Comparison of ENCODE assay signal across 16 cellular contexts in the genomic region with DNA sequence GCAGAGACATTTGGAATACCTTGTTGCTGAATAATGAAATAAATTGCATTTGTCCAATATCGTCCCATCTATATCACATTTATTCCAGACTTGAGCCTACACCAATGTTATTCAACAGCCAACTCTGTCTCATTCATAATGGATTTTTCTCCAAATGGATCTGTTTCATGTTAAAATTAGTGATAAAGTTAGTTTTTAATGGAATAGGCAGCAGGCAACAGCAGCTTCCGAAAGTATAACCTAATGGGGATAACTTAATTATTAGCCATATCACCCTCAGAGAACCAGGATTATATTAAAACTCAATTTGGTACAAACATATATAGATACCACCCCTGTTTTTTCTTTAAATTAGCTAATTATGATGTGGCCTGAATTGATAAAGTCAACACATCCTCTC.
DNase-seq lines count a peak whose midpoint lies in the region; ATAC-seq and TF ChIP-seq lines count a peak whose summit lies in the region.
"Had no signal": no experiment of that assay in that cellular context is flagged by ENCODE, and none has a peak within 500 bp of the region (broad histone marks: within the 10 kb centered on the region; RNA-seq: fewer than 3 reads in every experiment).

No MANE protein-coding gene starts in this region.

- no peaks in the 10 kb centered on the region for H3K9me3 Mint-ChIP-seq in activated T-cell treated with anti-CD3 and anti-CD28 coated beads, Interleukin-2, amount 50 U/mL, for 72 hours
- H3K9me3 Mint-ChIP-seq in T-cell = no peaks in the 10 kb centered on the region
- no peaks in the 10 kb centered on the region for H3K9me3 Mint-ChIP-seq in immature natural killer cell
- H3K9me3 Mint-ChIP-seq: CD14-positive monocyte, GM23338, IgD-negative memory B cell had no signal

- no peaks in the 10 kb centered on the region for H3K27me3 Mint-ChIP-seq in activated T-cell treated with anti-CD3 and anti-CD28 coated beads, Interleukin-2, amount 50 U/mL, for 72 hours (ENCODE audit: low read depth)
- H3K27me3 Mint-ChIP-seq in T-cell (no peaks in the 10 kb centered on the region), immature natural killer cell (ENCODE audit: low read depth in 3 of 3) (peaks cover 0 to 12% (median 8%) of the 10 kb centered on the region in 3 donors)
- H3K27me3 Mint-ChIP-seq: IgD-negative memory B cell had no signal

- no peaks in the 10 kb centered on the region for H3K27me3 ChIP-seq in breast epithelium

- H3K27ac ChIP-seq in breast epithelium = no peak overlapping the region
- H3K27ac ChIP-seq: 22Rv1 had no signal

- no peaks in the 10 kb centered on the region for H3K9me3 ChIP-seq in breast epithelium
- H3K9me3 ChIP-seq: Caco-2 had no signal

- H3K4me1 ChIP-seq in breast epithelium = no peaks in the 10 kb centered on the region

- H3K36me3 ChIP-seq in breast epithelium = no peaks in the 10 kb centered on the region

- H3K36me3 Mint-ChIP-seq in activated T-cell treated with anti-CD3 and anti-CD28 coated beads, Interleukin-2, amount 50 U/mL, for 72 hours (ENCODE audit: insufficient read depth in 2 of 2) = no peaks in the 10 kb centered on the region
- peaks cover 36% of the 10 kb centered on the region for H3K36me3 Mint-ChIP-seq in T-cell
- H3K36me3 Mint-ChIP-seq in immature natural killer cell = no peaks in the 10 kb centered on the region
- H3K36me3 Mint-ChIP-seq: CD14-positive monocyte had no signal

- CTCF ChIA-PET in T-cell (lab: Charles Lee) = interaction anchor here (0.5 to 2.0 kb wide), 5 partner anchors 11 to 1523 kb away, joined by 4 to 12 read pairs (median 8); no protein-coding TSS in a partner anchor

- ATAC-seq in activated T-cell treated with anti-CD3 and anti-CD28 coated beads, Interleukin-2, amount 50 U/mL, for 72 hours (replicated peaks in 1 of 2) = no peak
- ATAC-seq in T-cell (replicated peaks in 1 of 4) = no peak
- ATAC-seq: GM23338 had no signal

- no peak for TF ChIP-seq POLR2A in breast epithelium (IDR thresholded peaks at IDR 0.05)

- H3K4me1 Mint-ChIP-seq in activated T-cell treated with anti-CD3 and anti-CD28 coated beads, Interleukin-2, amount 50 U/mL, for 72 hours (ENCODE audit: low read depth) = peaks cover 60% of the 10 kb centered on the region
- H3K4me1 Mint-ChIP-seq in T-cell (peaks cover 76 to 85% (median 82%) of the 10 kb centered on the region in 3 donors), immature natural killer cell (peaks cover 87 to 91% of the 10 kb centered on the region in 2 donors)
- H3K4me1 Mint-ChIP-seq: CD14-positive monocyte had no signal

- no peak overlapping the region for H3K4me3 ChIP-seq in breast epithelium
- H3K4me3 ChIP-seq: GM23338 had no signal

- no peak for DNase-seq in activated T-cell treated with anti-CD3 and anti-CD28 coated beads, Interleukin-2, amount 50 U/mL, for 72 hours
- DNase-seq in activated T-cell treated with anti-CD3 and anti-CD28 coated beads, Interleukin-2, amount 50 U/mL, for 1 hour = no peak
- DNase-seq in T-cell (no peak), immature natural killer cell (no peak), NCI-H128 (lab: John Stamatoyannopoulos, UW; ENCODE audit: unreplicated experiment) (no peak), NCI-H2227 treated with DMSO at 0.1 percent for 48 hours (lab: John Stamatoyannopoulos, UW) (no peak), breast epithelium (ENCODE audit: low spot score in 2 of 2) (no peak), NCI-H345 (lab: John Stamatoyannopoulos, UW) (no peak)
- DNase-seq: Caco-2, DND-41, GF-D8, H7 had no signal

- H3K4me3 Mint-ChIP-seq in activated T-cell treated with anti-CD3 and anti-CD28 coated beads, Interleukin-2, amount 50 U/mL, for 72 hours = peak overlapping the region in 1 of 2 donors; percentile 31
- H3K4me3 Mint-ChIP-seq in T-cell (no peak overlapping the region), immature natural killer cell (peak overlapping the region in 2 of 5 donors; percentile 26 to 56)
- H3K4me3 Mint-ChIP-seq: CD14-positive monocyte, GM23338, IgD-negative memory B cell had no signal

- no peak for TF ChIP-seq CTCF in breast epithelium (IDR thresholded peaks at IDR 0.05)

- H3K27ac Mint-ChIP-seq in activated T-cell treated with anti-CD3 and anti-CD28 coated beads, Interleukin-2, amount 50 U/mL, for 72 hours = peak overlapping the region; percentile 14
- H3K27ac Mint-ChIP-seq in T-cell (peak overlapping the region; percentile 61 to 65), immature natural killer cell (peak overlapping the region; percentile 64 to 96 (median 89))
- H3K27ac Mint-ChIP-seq: CD14-positive monocyte, GM23338 had no signal

- POLR2A ChIA-PET in T-cell (lab: Charles Lee) = interaction anchor here in 1 of 2 donors (0.6 to 1.6 kb wide), 6 partner anchors 10 to 156 kb away, joined by 3 to 9 read pairs (median 4); no protein-coding TSS in a partner anchor

- intact Hi-C loops in breast epithelium (cut with DNase I; ENCODE audit: low total_unique reads) = no loop called here

Comparison
In these comparisons a context has a peak if more than half of its experiments do, and no peak if none do; other contexts are left out.
1. H3K27ac Mint-ChIP-seq: peak in every context shown above with its lines; median percentile 89 in immature natural killer cell; 63 in T-cell; 14 in activated T-cell treated with anti-CD3 and anti-CD28 coated beads, Interleukin-2, amount 50 U/mL, for 72 hours.